Comparison of ENCODE assay signal across 9 cellular contexts in the genomic region with DNA sequence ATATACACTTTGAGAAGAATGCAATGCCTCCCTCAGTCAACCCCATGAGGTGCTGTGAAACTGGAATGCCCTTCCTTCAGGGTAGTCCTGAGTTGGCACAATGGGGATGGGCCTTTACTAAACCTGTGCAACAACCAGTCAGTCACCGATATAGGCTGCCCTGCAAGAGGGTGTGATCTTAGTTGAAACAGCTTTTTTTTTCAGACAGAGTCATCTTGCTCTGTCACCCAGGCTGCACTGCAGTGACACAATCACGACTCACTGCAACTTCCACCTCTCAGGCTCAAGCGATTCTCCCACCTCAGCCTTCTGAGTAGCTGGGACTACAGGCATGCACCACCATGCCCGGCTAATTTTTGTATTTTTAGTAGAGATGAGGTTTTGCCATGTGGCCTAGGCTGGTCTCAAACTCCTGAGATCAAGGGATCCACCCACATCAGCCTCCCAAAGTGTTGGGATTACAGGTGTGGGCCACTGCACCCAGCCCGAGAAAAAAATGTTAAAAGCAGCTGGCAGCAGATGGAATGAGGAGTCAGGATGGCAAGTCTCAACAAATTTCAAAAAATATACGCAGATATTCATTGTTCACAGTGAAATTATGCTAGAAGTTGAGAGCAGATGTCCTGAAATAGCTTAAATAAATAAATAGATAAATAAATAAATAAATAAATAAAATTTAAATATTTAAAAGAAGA. TPM values are rescaled to one million over a fixed set of nuclear protein-coding genes. Genes with fewer than 3 reads are reported as not detected.
DNase-seq lines count a peak whose midpoint lies in the region; ATAC-seq and TF ChIP-seq lines count a peak whose summit lies in the region.
"Had no signal": no experiment of that assay in that cellular context is flagged by ENCODE, and none has a peak within 500 bp of the region (broad histone marks: within the 10 kb centered on the region; RNA-seq: fewer than 3 reads in every experiment).

No MANE protein-coding gene starts in this region.

- H3K4me3 ChIP-seq in BJ (ENCODE audit: low read depth, low read length) = no peak overlapping the region
- peak overlapping the region in 1 of 2 experiments; percentile 29 for H3K4me3 ChIP-seq in neutrophil (ENCODE audit: low read depth in 1 of 2, low read length in 1 of 2)
- H3K4me3 ChIP-seq in H7 (ENCODE audit: insufficient read depth, low read depth, low read length) = no peak overlapping the region
- H3K4me3 ChIP-seq: K562 had no signal

- no peaks in the 10 kb centered on the region for H3K9me3 ChIP-seq in neutrophil

- peak overlapping the region; percentile 66 for H3K27ac ChIP-seq in neutrophil

- TF ChIP-seq CTCF in BJ (IDR thresholded peaks at IDR 0.05; ENCODE audit: insufficient read depth, low read depth, low read length) (no peak), neutrophil (IDR thresholded peaks at IDR 0.05) (no peak), GM13976 (IDR thresholded peaks at IDR 0.05; ENCODE audit: borderline replicate concordance, control extremely low read depth, extremely low read depth, insufficient read depth, missing control alignments) (no peak)

- POLR2A ChIA-PET in BJ (lab: Charles Lee) = no interaction called here

- peaks cover 17 to 29% of the 10 kb centered on the region in 2 experiments for H3K4me1 ChIP-seq in neutrophil (ENCODE audit: control insufficient read depth in 1 of 2, insufficient read depth in 1 of 2, low read depth in 1 of 2, low read length in 1 of 2)

- H3K27me3 ChIP-seq in BJ (ENCODE audit: control insufficient read depth, insufficient read depth, low read length) = no peaks in the 10 kb centered on the region
- H3K27me3 ChIP-seq in neutrophil = no peaks in the 10 kb centered on the region
- H3K27me3 ChIP-seq in H7 (ENCODE audit: control insufficient read depth, insufficient read depth, low read length) = no peaks in the 10 kb centered on the region

- peak; percentile 41 for DNase-seq in BJ (ENCODE audit: low read depth)
- DNase-seq in LoVo (ENCODE audit: low spot score) = peak; percentile 54
- DNase-seq in activated T-cell treated with anti-CD3 and anti-CD28 coated beads, Interleukin-2, amount 50 U/mL, for 48 hours = peak; percentile 59 to 70
- DNase-seq in GM13976 (ENCODE audit: low spot score) = no peak
- no peak for DNase-seq in H7

- CTCF ChIA-PET in BJ (lab: Yijun Ruan, JAX) = interaction anchor here (1.1 to 1.2 kb wide), 3 partner anchors 10 to 33 kb away, joined by 3 to 4 read pairs (median 3); no protein-coding TSS in a partner anchor

- ATAC-seq in GM21367 (IDR thresholded peaks at IDR 0.05; ENCODE audit: unreplicated experiment) (no peak), HG02588 (IDR thresholded peaks at IDR 0.05; ENCODE audit: unreplicated experiment) (no peak)
- ATAC-seq: K562 had no signal

- in situ Hi-C loops in GM13976 (cut with MboI; ENCODE audit: low sequenced_read_pairs, unreplicated experiment) = no loop called here

- H3K36me3 ChIP-seq in BJ (ENCODE audit: control insufficient read depth, insufficient read depth, low read length) (no peaks in the 10 kb centered on the region), neutrophil (no peaks in the 10 kb centered on the region), H7 (replicated peaks; ENCODE audit: control insufficient read depth, insufficient read depth, low read length) (no peaks in the 10 kb centered on the region)

RNA-seq across cellular contexts. Expression of gene MYO5A, which starts 31.8 kb away (rescaled TPM):
- polyA plus RNA-seq in BJ (2011; rRNA removed) = 38.3 and 39.6 TPM in 2 replicates
- polyA minus RNA-seq in BJ (2011; rRNA and poly(A)+ RNA removed) = 48.8 and 72.5 TPM in 2 replicates
- total RNA-seq in H7 (2014; rRNA removed; shearing (Covaris generic)) = 9.7 and 13.4 TPM in 2 replicates

Comparison
In these comparisons a context has a peak if more than half of its experiments do, and no peak if none do; other contexts are left out.
1. DNase-seq: peak in BJ (single experiment), LoVo (single experiment) and activated T-cell treated with anti-CD3 and anti-CD28 coated beads, Interleukin-2, amount 50 U/mL, for 48 hours (2 of 2); none in GM13976 (single experiment) and H7 (single experiment).